ENCODE assay signal across 21 cellular contexts in genomic region chr13:36884235-36884634, GRCh38. TPM values are rescaled to one million over a fixed set of nuclear protein-coding genes. Genes with fewer than 3 reads are reported as not detected.
DNase-seq lines count a peak whose midpoint lies in the region; ATAC-seq and TF ChIP-seq lines count a peak whose summit lies in the region.
"Had no signal": no experiment of that assay in that cellular context is flagged by ENCODE, and none has a peak within 500 bp of the region (broad histone marks: within the 10 kb centered on the region; RNA-seq: fewer than 3 reads in every experiment).

No MANE protein-coding gene starts in this region.

- peak overlapping the region; percentile 26; the same call in 1 of the 2 replicates for H3K27ac ChIP-seq in SK-N-MC
- H3K27ac ChIP-seq in thyroid gland: peak overlapping the region; percentile 81 to 94 (median 89)
- H3K27ac ChIP-seq in heart left ventricle: no peak overlapping the region
- H3K27ac ChIP-seq: BLaER1, GM23248 had no signal

- H3K4me3 Mint-ChIP-seq in nephron: no peak overlapping the region
- H3K4me3 Mint-ChIP-seq: CD4-positive, alpha-beta T cell had no signal

- in situ Hi-C loops in astrocyte of the spinal cord (cut with HindIII; ENCODE audit: low sequenced_read_pairs): no loop called here

- H3K4me1 Mint-ChIP-seq in nephron: peaks cover 37% of the 10 kb centered on the region

- H3K36me3 ChIP-seq in SK-N-MC (ENCODE audit: insufficient read depth, low read length): peaks cover 13% of the 10 kb centered on the region
- H3K36me3 ChIP-seq in thyroid gland: peaks cover 2 to 3% of the 10 kb centered on the region in 2 donors
- H3K36me3 ChIP-seq in heart left ventricle: peaks cover 0 to 4% (median 1%) of the 10 kb centered on the region in 9 donors
- H3K36me3 ChIP-seq: BLaER1, HAP-1 had no signal

- H3K27me3 ChIP-seq in thyroid gland (no peaks in the 10 kb centered on the region), heart left ventricle (no peaks in the 10 kb centered on the region)
- H3K27me3 ChIP-seq: BLaER1 had no signal

- H3K27ac Mint-ChIP-seq in nephron: peak overlapping the region; percentile 12 to 50 (median 32)
- H3K27ac Mint-ChIP-seq: CD4-positive, alpha-beta T cell had no signal

- no peak overlapping the region for H3K9ac ChIP-seq in SK-N-MC (ENCODE audit: insufficient read length)
- H3K9ac ChIP-seq: BLaER1, GM23248 had no signal

- H3K9me3 Mint-ChIP-seq in nephron: no peaks in the 10 kb centered on the region
- H3K9me3 Mint-ChIP-seq: CD4-positive, alpha-beta T cell had no signal

- H3K9me3 ChIP-seq in SK-N-MC (ENCODE audit: low read depth, low read length): no peaks in the 10 kb centered on the region
- H3K9me3 ChIP-seq in thyroid gland: no peaks in the 10 kb centered on the region
- H3K9me3 ChIP-seq in heart left ventricle: no peaks in the 10 kb centered on the region
- H3K9me3 ChIP-seq: BLaER1, HAP-1 had no signal

- no peak for TF ChIP-seq CTCF in astrocyte of the spinal cord (IDR thresholded peaks at IDR 0.05; ENCODE audit: low read depth, low read length)
- no peak for TF ChIP-seq CTCF in nephron (IDR thresholded peaks at IDR 0.05; ENCODE audit: unreplicated experiment in 3 of 3)
- TF ChIP-seq CTCF in thyroid gland (IDR thresholded peaks at IDR 0.05): no peak
- TF ChIP-seq CTCF in heart left ventricle (IDR thresholded peaks at IDR 0.05): no peak

- WGBS in thyroid gland, 2 donors: 36 to 48% methylated on average over 6 of the region's 6 CpGs
- 94 to 98% (median 95%) methylated on average over 6 of the region's 6 CpGs for WGBS in heart left ventricle, 4 donors

- ATAC-seq in heart left ventricle: no peak

- H3K36me3 Mint-ChIP-seq in nephron (ENCODE audit: low read depth): peaks cover 8% of the 10 kb centered on the region

- DNase-seq in SK-N-MC (ENCODE audit: low read depth, low spot score): no peak
- peak; percentile 67 for DNase-seq in astrocyte of the spinal cord (ENCODE audit: low read depth, low spot score)
- peak in 1 of 2 donors; percentile 19 for DNase-seq in thyroid gland
- DNase-seq in NCI-H2081 (lab: John Stamatoyannopoulos, UW): no peak
- DNase-seq in heart left ventricle: no peak
- no peak for DNase-seq in activated effector memory CD4-positive, alpha-beta T cell treated with Interleukin-2 at 50 U/mL for 16 hours
- DNase-seq: CD4-positive, alpha-beta T cell; COR-L47; DMS 273 treated with DMSO at 0.1 percent for 48 hours; DMS79 treated with DMSO at 0.1 percent for 48 hours; KG1; NCI-H1092 treated with DMSO at 0.1 percent for 48 hours; NCI-H1436 treated with DMSO at 0.1 percent for 48 hours; NCI-H2029; NCI-H226; NCI-H510A treated with DMSO at 0.1 percent for 48 hours; NCI-H748 treated with DMSO at 0.1 percent for 48 hours had no signal

- H3K4me3 ChIP-seq in SK-N-MC (no peak overlapping the region), astrocyte of the spinal cord (ENCODE audit: low read depth, low read length) (no peak overlapping the region), thyroid gland (replicated peaks in 1 of 3) (no peak overlapping the region), heart left ventricle (no peak overlapping the region)
- H3K4me3 ChIP-seq: BLaER1, GM23248, HAP-1 had no signal

- intact Hi-C loops in thyroid gland (cut with DNase I) (no loop called here), heart left ventricle (cut with DNase I) (no loop called here)

- H3K4me1 ChIP-seq in thyroid gland (peaks cover 66 to 83% of the 10 kb centered on the region in 2 donors), heart left ventricle (peaks cover 0 to 31% (median 0%) of the 10 kb centered on the region in 12 donors)
- H3K4me1 ChIP-seq: BLaER1 had no signal

- H3K27me3 Mint-ChIP-seq in nephron (ENCODE audit: low read depth): no peaks in the 10 kb centered on the region

- TF ChIP-seq POLR2A in thyroid gland (IDR thresholded peaks at IDR 0.05) (no peak), heart left ventricle (IDR thresholded peaks at IDR 0.05) (no peak)

RNA-seq across cellular contexts. Expression of gene SMAD9, which starts 35.8 kb away (rescaled TPM):
- 100 to 1,000 TPM in 2 of 4 donors, 10 to 100 TPM in 2; 83.0 to 110 (median 102) TPM for total RNA-seq in thyroid gland
- 10 to 100 TPM in 1 of 9 donors, 1 to 10 TPM in 8; 2.2 to 10.4 (median 4.9) TPM for total RNA-seq in heart left ventricle
- 1 to 10 TPM in 1 of 2 donors, under 1 TPM in 1; 0.91 to 2.1 TPM for polyA plus RNA-seq in heart left ventricle
- total RNA-seq: CD4-positive, alpha-beta T cell had no signal

Comparison
In these comparisons a context has a peak if more than half of its experiments do, and no peak if none do; other contexts are left out.
1. H3K27ac ChIP-seq: peak in SK-N-MC (single experiment) and thyroid gland (3 of 3); none in heart left ventricle (0 of 12).
2. RNA of gene SMAD9, which starts 35.8 kb away (total RNA-seq): 83.0 to 110 TPM in thyroid gland; 2.2 to 10.4 TPM in heart left ventricle; every median in the first group is over 4 times any median in the second.